ENCODE assay signal across 30 cellular contexts in the genomic region with DNA sequence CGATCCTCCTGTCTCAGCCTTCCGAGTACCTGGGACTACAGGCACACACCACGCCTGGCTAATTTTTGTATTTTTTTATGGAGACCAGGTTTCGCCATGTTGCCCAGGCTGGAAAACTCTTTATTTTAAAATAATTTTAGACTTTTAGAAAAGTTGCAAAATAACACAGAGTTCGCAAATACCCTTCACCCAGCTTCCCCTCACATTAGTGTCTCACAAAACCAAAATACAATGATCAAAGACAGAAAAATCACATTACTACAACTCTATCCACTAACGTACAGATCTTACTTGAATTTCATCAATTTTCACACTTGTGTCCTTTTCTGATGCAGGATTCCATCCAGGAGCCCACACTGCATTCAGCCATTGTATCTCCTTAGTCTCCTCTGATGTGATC. TPM values are rescaled to one million over a fixed set of nuclear protein-coding genes. Genes with fewer than 3 reads are reported as not detected.
"Had no signal": no experiment of that assay in that cellular context is flagged by ENCODE, and none has a peak within 500 bp of the region (broad histone marks: within the 10 kb centered on the region; RNA-seq: fewer than 3 reads in every experiment).

No MANE protein-coding gene starts in this region.

- H3K4me2 ChIP-seq: SK-N-SH had no signal

- DNase-seq: activated CD4-positive, alpha-beta T cell treated with anti-CD3 and anti-CD28 coated beads for 36 hours; activated CD4-positive, alpha-beta T cell treated with anti-CD3 and anti-CD28 coated beads, Interleukin-2, amount 10 ng/mL, durations not matched to agents 7 days and 5 days; activated CD4-positive, alpha-beta T cell treated with anti-CD3 and anti-CD28 coated beads, Interleukin-2, amount 50 U/mL, for 48 hours; activated CD8-positive, alpha-beta T cell treated with anti-CD3 and anti-CD28 coated beads, Interleukin-2, amount 10 ng/mL, durations not matched to agents 7 days and 5 days; activated gamma-delta T cell; activated naive CD4-positive, alpha-beta T cell treated with Interleukin-2 at 50 U/mL for 16 hours; activated naive CD8-positive, alpha-beta T cell treated with anti-CD3 and anti-CD28 coated beads, Interleukin-2, amount 10 ng/mL, durations not matched to agents 7 days and 5 days; activated T-cell treated with anti-CD3 and anti-CD28 coated beads, Interleukin-2, amount 50 U/mL, for 24 hours; amygdala; NCI-H1048; NCI-H1105 treated with DMSO at 0.1 percent for 48 hours; NCI-H1436; NCI-H1694; NCI-H1930; NCI-H2081 treated with DMSO at 0.1 percent for 48 hours; NCI-H345; NCI-H526; NCI-H748 treated with DMSO at 0.1 percent for 48 hours; SHP77 treated with DMSO at 0.1 percent for 48 hours; SK-N-SH had no signal

- H3K9ac ChIP-seq: SK-N-SH had no signal

- H3K4me1 ChIP-seq: breast epithelium had no signal

- H3K36me3 ChIP-seq: ascending aorta, breast epithelium, SJSA1 had no signal

- H3K27me3 ChIP-seq: ascending aorta, breast epithelium, SJSA1 had no signal

- H3K9me3 ChIP-seq: ascending aorta, breast epithelium, SJSA1, SK-N-SH had no signal

- H3K27me3 Mint-ChIP-seq: activated T-cell treated with anti-CD3 and anti-CD28 coated beads, Interleukin-2, amount 50 U/mL, for 24 hours had no signal

- H3K27ac Mint-ChIP-seq: activated CD4-positive, alpha-beta T cell treated with anti-CD3 and anti-CD28 coated beads for 36 hours; activated CD4-positive, alpha-beta T cell treated with anti-CD3 and anti-CD28 coated beads, Interleukin-2, amount 10 ng/mL, durations not matched to agents 7 days and 5 days; activated CD8-positive, alpha-beta T cell treated with anti-CD3 and anti-CD28 coated beads, Interleukin-2, amount 10 ng/mL, durations not matched to agents 7 days and 5 days; activated naive CD4-positive, alpha-beta T cell treated with anti-CD3 and anti-CD28 coated beads, Interleukin-2, amount 50 U/mL, for 24 hours; activated naive CD8-positive, alpha-beta T cell treated with anti-CD3 and anti-CD28 coated beads, Interleukin-2, amount 10 ng/mL, durations not matched to agents 7 days and 5 days; activated T-cell treated with anti-CD3 and anti-CD28 coated beads, Interleukin-2, amount 50 U/mL, for 24 hours; activated T-helper 2 cell treated with anti-CD3 and anti-CD28 coated beads, Interferon-gamma antibody, Interleukin-2, Interleukin-4, amounts not matched to agents 10 μg/mL and 5 μg/mL and 100 μg/mL, durations not matched to agents 14 hours and 24 hours and 36 hours; T-helper 1 cell treated with Interleukin-12 subunit alpha and Interleukin-12 subunit beta and Interleukin-4 antibody, amounts not matched to agents 30 μg/mL and 1 μg/mL, for 36 hours; T-helper 2 cell treated with Interferon-gamma antibody and Interleukin-4, amounts not matched to agents 5 μg/mL and 100 μg/mL, for 36 hours; WTC11 had no signal

- H3K27ac ChIP-seq: ascending aorta, SJSA1 had no signal

- H3K4me3 ChIP-seq: ascending aorta, breast epithelium, SJSA1 had no signal

- H3K36me3 Mint-ChIP-seq: activated naive CD4-positive, alpha-beta T cell treated with anti-CD3 and anti-CD28 coated beads, Interleukin-2, amount 50 U/mL, for 24 hours; activated naive CD8-positive, alpha-beta T cell treated with anti-CD3 and anti-CD28 coated beads, Interleukin-2, amount 10 ng/mL, durations not matched to agents 7 days and 5 days; WTC11 had no signal

- H3K4me3 Mint-ChIP-seq: activated CD4-positive, alpha-beta T cell treated with anti-CD3 and anti-CD28 coated beads for 36 hours; activated CD4-positive, alpha-beta T cell treated with anti-CD3 and anti-CD28 coated beads, Interleukin-2, amount 10 ng/mL, durations not matched to agents 7 days and 5 days; activated CD8-positive, alpha-beta T cell treated with anti-CD3 and anti-CD28 coated beads, Interleukin-2, amount 10 ng/mL, durations not matched to agents 7 days and 5 days; activated naive CD4-positive, alpha-beta T cell treated with anti-CD3 and anti-CD28 coated beads, Interleukin-2, amount 50 U/mL, for 24 hours; activated naive CD8-positive, alpha-beta T cell treated with anti-CD3 and anti-CD28 coated beads, Interleukin-2, amount 10 ng/mL, durations not matched to agents 7 days and 5 days; activated T-cell treated with anti-CD3 and anti-CD28 coated beads, Interleukin-2, amount 50 U/mL, for 24 hours; T-helper 1 cell treated with Interleukin-12 subunit alpha and Interleukin-12 subunit beta and Interleukin-4 antibody, amounts not matched to agents 30 μg/mL and 1 μg/mL, for 36 hours; T-helper 2 cell treated with Interferon-gamma antibody and Interleukin-4, amounts not matched to agents 5 μg/mL and 100 μg/mL, for 36 hours; WTC11 had no signal

- H3K9me3 Mint-ChIP-seq: activated CD4-positive, alpha-beta T cell treated with anti-CD3 and anti-CD28 coated beads, Interleukin-2, amount 10 ng/mL, durations not matched to agents 7 days and 5 days; activated naive CD4-positive, alpha-beta T cell treated with anti-CD3 and anti-CD28 coated beads, Interleukin-2, amount 50 U/mL, for 24 hours; activated naive CD8-positive, alpha-beta T cell treated with anti-CD3 and anti-CD28 coated beads, Interleukin-2, amount 10 ng/mL, durations not matched to agents 7 days and 5 days; activated T-cell treated with anti-CD3 and anti-CD28 coated beads, Interleukin-2, amount 50 U/mL, for 24 hours; activated T-helper 2 cell treated with anti-CD3 and anti-CD28 coated beads, Interferon-gamma antibody, Interleukin-2, Interleukin-4, amounts not matched to agents 10 μg/mL and 5 μg/mL and 100 μg/mL, durations not matched to agents 14 hours and 24 hours and 36 hours; T-helper 1 cell treated with Interleukin-12 subunit alpha and Interleukin-12 subunit beta and Interleukin-4 antibody, amounts not matched to agents 30 μg/mL and 1 μg/mL, for 36 hours; T-helper 2 cell treated with Interferon-gamma antibody and Interleukin-4, amounts not matched to agents 5 μg/mL and 100 μg/mL, for 36 hours had no signal

- ATAC-seq: activated CD4-positive, alpha-beta T cell treated with anti-CD3 and anti-CD28 coated beads for 36 hours; activated CD4-positive, CD25-positive, alpha-beta regulatory T cell treated with anti-CD3 and anti-CD28 coated beads, Interleukin-2, amount 50 U/mL, for 24 hours; activated CD8-positive, alpha-beta T cell treated with anti-CD3 and anti-CD28 coated beads, Interleukin-2, amount 10 ng/mL, durations not matched to agents 7 days and 5 days; WTC11 had no signal

- H3K4me1 Mint-ChIP-seq: activated naive CD4-positive, alpha-beta T cell treated with anti-CD3 and anti-CD28 coated beads, Interleukin-2, amount 50 U/mL, for 24 hours; activated naive CD8-positive, alpha-beta T cell treated with anti-CD3 and anti-CD28 coated beads, Interleukin-2, amount 10 ng/mL, durations not matched to agents 7 days and 5 days had no signal

RNA-seq across cellular contexts. Expression of gene ERRFI1, which starts 58.8 kb away (rescaled TPM):
- total RNA-seq: OCI-LY7 had no signal
